21 cellular contexts compared by ENCODE assay signal in the genomic region with DNA sequence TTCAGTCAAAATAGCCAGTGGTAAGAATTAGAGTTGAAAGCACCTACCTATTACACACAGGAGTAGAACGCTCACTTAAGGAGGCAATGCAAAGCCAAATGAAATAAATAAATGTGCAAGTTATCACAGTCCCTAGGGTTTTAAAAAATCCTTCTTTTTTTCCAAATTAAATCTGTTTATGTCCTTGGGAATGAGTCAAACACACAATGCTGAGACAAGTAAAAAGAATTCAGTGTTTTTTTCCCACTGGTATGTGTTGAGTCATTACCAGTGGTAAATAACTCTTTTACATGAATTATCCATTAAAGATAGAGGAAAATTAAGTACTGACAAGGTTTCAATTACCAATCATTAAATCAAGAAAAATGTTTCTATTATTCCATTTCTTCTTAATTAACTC.
A peak's percentile ranks its signal among the peaks of the same experiment; 100 is the strongest.
DNase-seq lines count a peak whose midpoint lies in the region; ATAC-seq, FAIRE-seq and TF ChIP-seq lines count a peak whose summit lies in the region.
"Had no signal": no experiment of that assay in that cellular context is flagged by ENCODE, and none has a peak within 500 bp of the region (broad histone marks: within the 10 kb centered on the region; RNA-seq: fewer than 3 reads in every experiment).

No MANE protein-coding gene starts in this region.

- H3K4me3 ChIP-seq in AG04450 (ENCODE audit: low read depth, low read length), result no peak overlapping the region
- H3K4me3 ChIP-seq in foreskin fibroblast (ENCODE audit: low read depth in 1 of 2, low read length in 2 of 2), result no peak overlapping the region
- H3K4me3 ChIP-seq: A549, dorsolateral prefrontal cortex, GM12878, mucosa of descending colon had no signal

- CTCF ChIA-PET in AG04450 (lab: Charles Lee), result no interaction called here

- TF ChIP-seq CTCF in AG04450 (IDR thresholded peaks at IDR 0.05; ENCODE audit: low read depth, low read length), result no peak
- no peak for TF ChIP-seq CTCF in foreskin fibroblast (IDR thresholded peaks at IDR 0.05; ENCODE audit: low read depth, low read length)
- no peak for TF ChIP-seq CTCF in chondrocyte (IDR thresholded peaks at IDR 0.05)

- TF ChIP-seq POLR2A in H54 (IDR thresholded peaks at IDR 0.05; ENCODE audit: low read depth, low read length), result no peak

- FAIRE-seq in H54 (lab: Jason Lieb, UNC), result peak; percentile 45
- FAIRE-seq: A549, GM12878, H1 had no signal

- no peaks in the 10 kb centered on the region for H3K9me3 ChIP-seq in AG04450 (ENCODE audit: control insufficient read depth, insufficient read depth, low read length)
- H3K9me3 ChIP-seq: A549, mucosa of descending colon had no signal

- DNase-seq in AG04450 (ENCODE audit: low read depth, low spot score) (peak; percentile 30), H54 (ENCODE audit: insufficient read length, low spot score) (no peak), amniotic stem cell (lab: John Stamatoyannopoulos, UW) (peak; percentile 47), foreskin fibroblast (peak; percentile 45 to 71), medulla oblongata (ENCODE audit: extremely low spot score) (no peak), chondrocyte (ENCODE audit: low spot score) (no peak), DMS 273 (lab: John Stamatoyannopoulos, UW; ENCODE audit: unreplicated experiment) (no peak)
- DNase-seq: activated CD4-positive, alpha-beta T cell treated with anti-CD3 and anti-CD28 coated beads, Interleukin-2, amount 10 ng/mL, durations not matched to agents 7 days and 5 days; activated naive CD4-positive, alpha-beta T cell treated with anti-CD3 and anti-CD28 coated beads for 36 hours; dorsolateral prefrontal cortex; mucosa of descending colon; NCI-H1436; NCI-H2171; NCI-H774; retina; stimulated activated naive CD8-positive, alpha-beta T cell treated with anti-CD3 and anti-CD28 coated beads, Interleukin-15, Interleukin-2, amounts not matched to agents 100 U/mL and 50 U/mL, for 24 hours had no signal

- H3K27ac Mint-ChIP-seq in chondrocyte (ENCODE audit: unreplicated experiment), result no peak overlapping the region
- H3K27ac Mint-ChIP-seq: activated CD4-positive, alpha-beta T cell treated with anti-CD3 and anti-CD28 coated beads, Interleukin-2, amount 10 ng/mL, durations not matched to agents 7 days and 5 days; activated naive CD4-positive, alpha-beta T cell treated with anti-CD3 and anti-CD28 coated beads for 36 hours; type B pancreatic cell had no signal

- H3K36me3 Mint-ChIP-seq in chondrocyte (ENCODE audit: low read depth), result no peaks in the 10 kb centered on the region
- H3K36me3 Mint-ChIP-seq: type B pancreatic cell had no signal

- peaks cover 6% of the 10 kb centered on the region for H3K9me3 Mint-ChIP-seq in chondrocyte (ENCODE audit: low read depth)
- H3K9me3 Mint-ChIP-seq: activated CD4-positive, alpha-beta T cell treated with anti-CD3 and anti-CD28 coated beads, Interleukin-2, amount 10 ng/mL, durations not matched to agents 7 days and 5 days; activated naive CD4-positive, alpha-beta T cell treated with anti-CD3 and anti-CD28 coated beads for 36 hours; type B pancreatic cell had no signal

- POLR2A ChIA-PET in AG04450 (lab: Yijun Ruan, JAX), result no interaction called here

- H3K27ac ChIP-seq in AG04450 (ENCODE audit: low read depth, low read length), result no peak overlapping the region
- H3K27ac ChIP-seq: A549, dorsolateral prefrontal cortex had no signal

- no peaks in the 10 kb centered on the region for H3K27me3 Mint-ChIP-seq in chondrocyte (ENCODE audit: low read depth)

- ATAC-seq in GM18868 (IDR thresholded peaks at IDR 0.05; ENCODE audit: unreplicated experiment), result no peak
- ATAC-seq: A549; GM12878; mucosa of descending colon; stimulated activated naive CD8-positive, alpha-beta T cell treated with anti-CD3 and anti-CD28 coated beads, Interleukin-15, Interleukin-2, amounts not matched to agents 100 U/mL and 50 U/mL, for 24 hours had no signal

- H3K4me3 Mint-ChIP-seq in chondrocyte (ENCODE audit: unreplicated experiment), result no peak overlapping the region
- H3K4me3 Mint-ChIP-seq: activated CD4-positive, alpha-beta T cell treated with anti-CD3 and anti-CD28 coated beads, Interleukin-2, amount 10 ng/mL, durations not matched to agents 7 days and 5 days; activated naive CD4-positive, alpha-beta T cell treated with anti-CD3 and anti-CD28 coated beads for 36 hours; type B pancreatic cell had no signal

- H3K4me1 Mint-ChIP-seq in chondrocyte (ENCODE audit: low read depth), result peaks cover 3% of the 10 kb centered on the region
- H3K4me1 Mint-ChIP-seq: activated CD4-positive, alpha-beta T cell treated with anti-CD3 and anti-CD28 coated beads, Interleukin-2, amount 10 ng/mL, durations not matched to agents 7 days and 5 days had no signal

- H3K27me3 ChIP-seq in AG04450 (ENCODE audit: control insufficient read depth, insufficient read depth, low read length), result no peaks in the 10 kb centered on the region

Comparison
In these comparisons a context has a peak if more than half of its experiments do, and no peak if none do; other contexts are left out.
1. DNase-seq: peak in AG04450 (single experiment), amniotic stem cell (single experiment) and foreskin fibroblast (2 of 2); none in H54 (single experiment), medulla oblongata (single experiment), chondrocyte (single experiment) and DMS 273 (single experiment).